9 cellular contexts compared by ENCODE assay signal in the genomic region with DNA sequence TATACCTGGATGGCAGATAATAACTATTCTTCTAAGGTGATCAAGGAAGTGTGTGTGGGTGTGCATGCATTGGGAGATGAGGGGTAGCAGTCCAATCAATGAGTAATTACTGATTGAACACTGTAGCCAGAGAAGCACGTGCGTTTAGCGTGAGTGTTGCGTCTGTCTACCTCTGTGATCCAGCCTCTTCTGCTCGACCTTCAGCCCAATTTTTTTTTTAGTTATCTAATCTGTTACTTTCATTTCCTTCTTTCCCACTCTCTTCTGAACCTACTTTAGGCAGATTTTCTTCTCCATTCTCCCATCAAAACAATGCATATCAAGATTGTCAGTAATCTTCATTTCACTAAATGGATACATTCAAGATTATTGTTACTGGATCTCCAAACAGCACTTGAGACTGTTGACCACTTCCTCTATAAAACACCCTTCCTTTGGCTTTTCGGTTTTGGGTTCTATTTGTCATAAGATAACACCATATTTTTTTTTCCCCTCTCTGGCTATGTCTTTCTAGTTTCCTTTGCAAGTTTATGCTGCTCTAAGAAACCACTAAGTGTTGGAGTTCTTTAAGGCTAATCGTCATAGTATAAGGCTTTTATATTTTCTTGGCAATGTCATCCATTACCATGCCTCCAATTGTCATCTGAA. TPM values are rescaled to one million over a fixed set of nuclear protein-coding genes. Genes with fewer than 3 reads are reported as not detected.
DNase-seq lines count a peak whose midpoint lies in the region; ATAC-seq and TF ChIP-seq lines count a peak whose summit lies in the region.
"Had no signal": no experiment of that assay in that cellular context is flagged by ENCODE, and none has a peak within 500 bp of the region (broad histone marks: within the 10 kb centered on the region; RNA-seq: fewer than 3 reads in every experiment).

No MANE protein-coding gene starts in this region.

- H3K27me3 ChIP-seq in neutrophil = no peaks in the 10 kb centered on the region
- H3K27me3 ChIP-seq in tibial artery = no peaks in the 10 kb centered on the region
- H3K27me3 ChIP-seq: SJCRH30 had no signal

- in situ Hi-C loops in G401 (cut with HindIII; ENCODE audit: low sequenced_read_pairs) = no loop called here

- no peaks in the 10 kb centered on the region for H3K9me3 ChIP-seq in neutrophil
- H3K9me3 ChIP-seq in tibial artery = no peaks in the 10 kb centered on the region
- H3K9me3 ChIP-seq: SJCRH30 had no signal

- no peak for TF ChIP-seq CTCF in neutrophil (IDR thresholded peaks at IDR 0.05)
- no peak for TF ChIP-seq CTCF in tibial artery (IDR thresholded peaks at IDR 0.05)

- H3K4me3 ChIP-seq in neutrophil (ENCODE audit: low read depth in 1 of 2, low read length in 1 of 2) (no peak overlapping the region), tibial artery (no peak overlapping the region)
- H3K4me3 ChIP-seq: SJCRH30 had no signal

- DNase-seq in KG1 (lab: John Stamatoyannopoulos, UW) (peak; percentile 55), NCI-H1436 treated with DMSO at 0.1 percent for 48 hours (lab: John Stamatoyannopoulos, UW) (no peak), tibial artery (no peak), G401 (ENCODE audit: low spot score) (no peak)
- DNase-seq: SJCRH30 had no signal

- ATAC-seq in GM19324 (IDR thresholded peaks at IDR 0.05; ENCODE audit: low FRiP score, unreplicated experiment) (peak; percentile 80), HG02763 (IDR thresholded peaks at IDR 0.05; ENCODE audit: unreplicated experiment) (peak; percentile 74), SK-N-SH treated with all-trans-retinoic acid at 6 μM for 48 hours (no peak)

- H3K36me3 ChIP-seq in neutrophil (no peaks in the 10 kb centered on the region), tibial artery (no peaks in the 10 kb centered on the region)
- H3K36me3 ChIP-seq: SJCRH30 had no signal

- intact Hi-C loops in tibial artery (cut with DNase I; ENCODE audit: low total_unique reads) = no loop called here

- H3K4me1 ChIP-seq in neutrophil (ENCODE audit: control insufficient read depth in 1 of 2, insufficient read depth in 1 of 2, low read depth in 1 of 2, low read length in 1 of 2) (peaks cover 17 to 42% of the 10 kb centered on the region in 2 experiments), tibial artery (no peaks in the 10 kb centered on the region)
- H3K4me1 ChIP-seq: SJCRH30 had no signal

- H3K27ac ChIP-seq in neutrophil (peak overlapping the region; percentile 59), tibial artery (no peak overlapping the region)
- H3K27ac ChIP-seq: SJCRH30 had no signal

TF ChIP-seq in SK-N-SH treated with all-trans-retinoic acid at 6 μM for 48 hours, 23 proteins besides CTCF, POLR2A, EP300 and RAD21:
- TF ChIP-seq ZNF565 (CRISPR knock-in tag; conservative IDR thresholded peaks at IDR 0.05; ENCODE audit: low read depth) (no peak), TCF4 (CRISPR knock-in tag; IDR thresholded peaks at IDR 0.05; ENCODE audit: borderline replicate concordance) (no peak)

RNA-seq across cellular contexts. Expression of a gene that starts 41.0 kb away (rescaled TPM):
- total RNA-seq in G401 (2014; rRNA removed; shearing (Covaris generic)) = not detected in 2 replicates
